In the genomic region with DNA sequence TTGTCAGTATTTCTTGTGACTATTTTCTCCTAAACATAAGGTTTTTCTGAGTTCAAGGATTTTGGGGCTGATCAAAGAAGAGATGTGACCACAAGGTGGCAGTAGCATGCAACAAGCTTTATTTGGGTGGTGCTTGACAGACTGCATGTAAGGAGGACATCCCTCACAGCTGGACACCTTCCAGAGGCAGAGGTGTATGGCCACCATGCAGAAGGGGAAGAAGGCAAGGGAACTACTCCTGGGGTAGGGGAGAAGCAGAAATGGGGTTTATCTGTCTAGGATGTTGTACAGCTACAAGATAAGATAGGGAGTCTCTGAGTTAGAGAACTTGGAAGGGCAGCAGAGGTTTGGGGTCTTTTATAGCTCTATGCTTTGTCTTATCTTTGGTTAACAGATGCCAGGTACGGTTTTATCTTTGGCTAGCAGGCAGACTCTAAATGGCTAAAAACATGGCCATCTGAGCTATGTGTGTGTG, we compare ENCODE assay signal across 1 cellular context.
A peak's percentile ranks its signal among the peaks of the same experiment; 100 is the strongest.
TF ChIP-seq lines count a peak whose summit lies in the region.

No MANE protein-coding gene starts in this region.

TF ChIP-seq in GM12878, 131 proteins besides CTCF, POLR2A, EP300 and RAD21 (continued from another document):
- TF ChIP-seq HDGF (IDR thresholded peaks at IDR 0.05): peak; percentile 79
- TF ChIP-seq, protein P1, sequence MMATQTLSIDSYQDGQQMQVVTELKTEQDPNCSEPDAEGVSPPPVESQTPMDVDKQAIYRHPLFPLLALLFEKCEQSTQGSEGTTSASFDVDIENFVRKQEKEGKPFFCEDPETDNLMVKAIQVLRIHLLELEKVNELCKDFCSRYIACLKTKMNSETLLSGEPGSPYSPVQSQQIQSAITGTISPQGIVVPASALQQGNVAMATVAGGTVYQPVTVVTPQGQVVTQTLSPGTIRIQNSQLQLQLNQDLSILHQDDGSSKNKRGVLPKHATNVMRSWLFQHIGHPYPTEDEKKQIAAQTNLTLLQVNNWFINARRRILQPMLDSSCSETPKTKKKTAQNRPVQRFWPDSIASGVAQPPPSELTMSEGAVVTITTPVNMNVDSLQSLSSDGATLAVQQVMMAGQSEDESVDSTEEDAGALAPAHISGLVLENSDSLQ (IDR thresholded peaks at IDR 0.05): peak; percentile 73
- TF ChIP-seq MEF2A (IDR thresholded peaks at IDR 0.05; ENCODE audit: insufficient read depth, low read depth, low read length): no peak
- TF ChIP-seq RB1 (IDR thresholded peaks at IDR 0.05; ENCODE audit: borderline replicate concordance): 0 out of 2 replicates have a peak, but pooled peaks have one; percentile 20
- TF ChIP-seq MLLT1 (IDR thresholded peaks at IDR 0.05): 0 out of 2 replicates have a peak, but pooled peaks have one; percentile 13
- no peak for TF ChIP-seq TARDBP (IDR thresholded peaks at IDR 0.05; ENCODE audit: borderline replicate concordance)
- 0 out of 4 replicates have a peak, but pooled peaks of 1 of the 2 experiments have one; percentile 45 for TF ChIP-seq SRF (IDR thresholded peaks at IDR 0.05; ENCODE audit: low read depth in 2 of 2, low read length in 2 of 2)
- TF ChIP-seq SMC3 (IDR thresholded peaks at IDR 0.05; ENCODE audit: borderline replicate concordance, low read length): peak; percentile 93
- no peak for TF ChIP-seq MTA2 (IDR thresholded peaks at IDR 0.05; ENCODE audit: low read depth)
